8 cellular contexts compared by ENCODE assay signal in genomic region chr9:98315551-98316060, GRCh38.
DNase-seq lines count a peak whose midpoint lies in the region; ATAC-seq and TF ChIP-seq lines count a peak whose summit lies in the region.

No MANE protein-coding gene starts in this region.

- intact Hi-C loops in prostate gland (cut with DNase I) = loop anchor here (2.0 kb wide), 1 partner anchor 459 kb away; no protein-coding TSS in a partner anchor
- intact Hi-C loops in uterus (cut with DNase I; ENCODE audit: low total_unique reads) = no loop called here

- H3K27ac Mint-ChIP-seq in activated naive CD4-positive, alpha-beta T cell treated with anti-CD3 and anti-CD28 coated beads, Interleukin-2, amount 50 U/mL, for 72 hours = no peak overlapping the region

- peak; percentile 86 for DNase-seq in EH (ENCODE audit: low read depth)
- peak; percentile 93 for DNase-seq in HEK293T (ENCODE audit: extremely low spot score)
- peak; percentile 34 for DNase-seq in NCI-H1417 treated with DMSO at 0.1 percent for 48 hours (lab: John Stamatoyannopoulos, UW)
- DNase-seq in SKM-1 treated with dmso at 0.1 percent for 144 hours (lab: John Stamatoyannopoulos, UW; ENCODE audit: unreplicated experiment) = peak; percentile 33
- peak in 1 of 2 donors; percentile 87 for DNase-seq in activated naive CD4-positive, alpha-beta T cell treated with anti-CD3 and anti-CD28 coated beads, Interleukin-2, amount 50 U/mL, for 72 hours (ENCODE audit: low spot score in 2 of 2)
- DNase-seq in cardiac muscle cell (ENCODE audit: low read depth in 1 of 2, low spot score in 1 of 2) = peak; percentile 89 to 93
- DNase-seq in prostate gland (ENCODE audit: low spot score) = peak; percentile 57
- peak; percentile 33 to 46 for DNase-seq in uterus

- POLR2A ChIA-PET in HEK293T (lab: Yijun Ruan, JAX) = no interaction called here

- ATAC-seq in activated naive CD4-positive, alpha-beta T cell treated with anti-CD3 and anti-CD28 coated beads, Interleukin-2, amount 50 U/mL, for 72 hours = peak; percentile 90 to 95

- H3K36me3 ChIP-seq in cardiac muscle cell (no peaks in the 10 kb centered on the region), prostate gland (no peaks in the 10 kb centered on the region), uterus (no peaks in the 10 kb centered on the region)

- TF ChIP-seq POLR2A in prostate gland (IDR thresholded peaks at IDR 0.05) (no peak), uterus (IDR thresholded peaks at IDR 0.05) (no peak)

- H3K27me3 ChIP-seq in cardiac muscle cell = no peaks in the 10 kb centered on the region
- H3K27me3 ChIP-seq in prostate gland (replicated peaks; ENCODE audit: insufficient read depth) = no peaks in the 10 kb centered on the region
- H3K27me3 ChIP-seq in uterus = no peaks in the 10 kb centered on the region

- TF ChIP-seq CTCF in cardiac muscle cell (IDR thresholded peaks at IDR 0.05; ENCODE audit: low read depth, low read length) = peak; percentile 96
- peak; percentile 64 to 91 (median 84) for TF ChIP-seq CTCF in prostate gland (IDR thresholded peaks at IDR 0.05)
- peak; percentile 52 to 76 (median 67) for TF ChIP-seq CTCF in uterus (IDR thresholded peaks at IDR 0.05)

- H3K36me3 Mint-ChIP-seq in activated naive CD4-positive, alpha-beta T cell treated with anti-CD3 and anti-CD28 coated beads, Interleukin-2, amount 50 U/mL, for 72 hours = no peaks in the 10 kb centered on the region

- H3K4me3 ChIP-seq in cardiac muscle cell (no peak overlapping the region), prostate gland (no peak overlapping the region), uterus (no peak overlapping the region)

- H3K4me1 ChIP-seq in cardiac muscle cell (ENCODE audit: low read depth) (no peaks in the 10 kb centered on the region), prostate gland (replicated peaks) (no peaks in the 10 kb centered on the region), uterus (no peaks in the 10 kb centered on the region)

- H3K9me3 ChIP-seq in cardiac muscle cell (ENCODE audit: low read depth) (no peaks in the 10 kb centered on the region), prostate gland (no peaks in the 10 kb centered on the region), uterus (no peaks in the 10 kb centered on the region)

- CTCF ChIA-PET in HEK293T (lab: Yijun Ruan, JAX) = interaction anchor here (0.6 to 1.5 kb wide), 7 partner anchors 17 to 460 kb away, joined by 3 to 6 read pairs (median 3); no protein-coding TSS in a partner anchor

- H3K27ac ChIP-seq in cardiac muscle cell = no peak overlapping the region
- H3K27ac ChIP-seq in prostate gland = no peak overlapping the region
- H3K27ac ChIP-seq in uterus = no peak overlapping the region

- 54% methylated on average over 4 of the region's 9 CpGs for WGBS in prostate gland

- no peaks in the 10 kb centered on the region for H3K9me3 Mint-ChIP-seq in activated naive CD4-positive, alpha-beta T cell treated with anti-CD3 and anti-CD28 coated beads, Interleukin-2, amount 50 U/mL, for 72 hours

TF ChIP-seq in HEK293T, 16 proteins besides CTCF, POLR2A, EP300 and RAD21:
- TF ChIP-seq FOXM1 (IDR thresholded peaks at IDR 0.05; ENCODE audit: borderline replicate concordance) = no peak
- no peak for TF ChIP-seq L3MBTL2 (conservative IDR thresholded peaks at IDR 0.05)
- TF ChIP-seq FOXK2 (IDR thresholded peaks at IDR 0.05) = no peak
- no peak for TF ChIP-seq ELF4 (IDR thresholded peaks at IDR 0.05)
- no peak for TF ChIP-seq SUZ12 (IDR thresholded peaks at IDR 0.05)
- TF ChIP-seq ZNF384 (IDR thresholded peaks at IDR 0.05) = no peak
- TF ChIP-seq FOXA1 (IDR thresholded peaks at IDR 0.05) = no peak
